Comparison of ENCODE assay signal across 8 cellular contexts in the genomic region with DNA sequence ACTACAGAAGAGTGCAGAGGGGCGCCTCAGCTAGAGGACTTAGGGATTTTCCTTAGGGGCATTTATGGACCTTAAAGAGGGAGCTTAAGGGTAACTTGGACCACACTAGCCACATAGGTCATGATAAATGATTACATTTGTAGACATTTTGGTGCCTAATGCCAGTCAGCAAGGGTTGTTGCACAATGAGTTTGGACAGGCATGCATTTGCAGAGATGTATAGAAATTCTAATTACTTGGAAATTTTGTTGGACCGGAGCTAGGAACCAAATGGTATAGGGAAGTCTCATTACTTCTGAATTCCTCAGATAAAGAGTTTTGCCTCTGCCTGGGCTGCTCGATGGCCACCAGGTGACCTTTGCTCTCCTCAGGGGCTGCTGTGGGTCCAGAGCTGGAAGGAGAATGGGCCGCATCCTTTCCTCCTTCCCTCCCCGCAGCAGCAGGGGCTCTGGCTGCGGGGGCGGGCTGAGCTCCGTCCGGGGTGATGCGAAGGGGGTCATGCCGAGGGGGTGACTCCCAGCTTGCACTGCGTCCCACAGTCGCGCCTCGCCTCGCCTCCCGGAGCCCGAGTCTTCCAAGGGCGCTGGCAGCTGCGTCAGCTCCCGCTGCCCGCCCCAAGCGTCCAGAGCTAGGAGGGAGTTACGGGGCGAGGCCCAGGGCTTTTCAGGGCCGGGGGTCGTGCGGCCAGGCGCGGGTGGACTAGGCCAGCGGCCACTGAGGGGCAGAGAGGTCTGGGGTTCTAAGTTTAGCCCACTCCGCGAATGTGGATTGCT. TPM values are rescaled to one million over a fixed set of nuclear protein-coding genes. Genes with fewer than 3 reads are reported as not detected.
DNase-seq lines count a peak whose midpoint lies in the region; ATAC-seq and TF ChIP-seq lines count a peak whose summit lies in the region.

No MANE protein-coding gene starts in this region.

- no peaks in the 10 kb centered on the region for H3K9me3 ChIP-seq in H9 (ENCODE audit: control insufficient read depth, low read depth, low read length)
- no peaks in the 10 kb centered on the region for H3K9me3 ChIP-seq in smooth muscle cell (replicated peaks; ENCODE audit: low read depth)

- H3K4ac ChIP-seq in H9 (ENCODE audit: low read depth, low read length) = no peak overlapping the region; the same call in 1 of the 2 replicates

- H3K4me1 ChIP-seq in H9 (ENCODE audit: insufficient read depth, low read length) (peaks cover 10% of the 10 kb centered on the region), smooth muscle cell (ENCODE audit: low read depth) (peaks cover 37% of the 10 kb centered on the region)

- H3K14ac ChIP-seq in H9 (ENCODE audit: insufficient read depth, low read length) = peak overlapping the region; percentile 12; the same call in 1 of the 2 replicates

- no peak overlapping the region for H3K4me3 ChIP-seq in smooth muscle cell

- H3K9me3 Mint-ChIP-seq in H9 = no peaks in the 10 kb centered on the region; a peak in 2 of 5 replicates
- no peaks in the 10 kb centered on the region for H3K9me3 Mint-ChIP-seq in activated naive CD8-positive, alpha-beta T cell treated with anti-CD3 and anti-CD28 coated beads, Interleukin-2, amount 50 U/mL, for 24 hours

- no peak overlapping the region for H3T11ph ChIP-seq in H9 (ENCODE audit: low read length)

- no peak overlapping the region for H3K23ac ChIP-seq in H9 (ENCODE audit: insufficient read length, low read depth, low read length)

- H3K23me2 ChIP-seq in H9 (ENCODE audit: insufficient read length, low read depth, low read length, poor library complexity, severe bottlenecking) = peaks cover 10% of the 10 kb centered on the region

- no peak for DNase-seq in H9
- DNase-seq in activated naive CD8-positive, alpha-beta T cell treated with anti-CD3 and anti-CD28 coated beads, Interleukin-2, amount 50 U/mL, for 24 hours = no peak
- peak; percentile 63 for DNase-seq in islet precursor cell
- no peak for DNase-seq in smooth muscle cell (lab: John Stamatoyannopoulos, UW; ENCODE audit: unreplicated experiment)
- DNase-seq in RKO (ENCODE audit: low spot score) = no peak
- DNase-seq in activated CD8-positive, alpha-beta memory T cell treated with anti-CD3 and anti-CD28 coated beads, Interleukin-2, amount 50 U/mL, for 48 hours = no peak

- peak overlapping the region in 1 of 3 experiments; percentile 47; a peak in 1 of 7 replicates for H3K27ac Mint-ChIP-seq in H9
- peak overlapping the region; percentile 42 for H3K27ac Mint-ChIP-seq in activated naive CD8-positive, alpha-beta T cell treated with anti-CD3 and anti-CD28 coated beads, Interleukin-2, amount 50 U/mL, for 24 hours

- H2AK5ac ChIP-seq in H9 (ENCODE audit: insufficient read length, low read length) = no peak overlapping the region

- H3K36me3 ChIP-seq in smooth muscle cell (ENCODE audit: low read depth) = no peaks in the 10 kb centered on the region

- no peak overlapping the region for H2BK5ac ChIP-seq in H9 (ENCODE audit: insufficient read length, low read length)

- H3K27me3 ChIP-seq in H9 (ENCODE audit: insufficient read depth, low read length) = no peaks in the 10 kb centered on the region
- no peaks in the 10 kb centered on the region for H3K27me3 ChIP-seq in smooth muscle cell (ENCODE audit: low read depth)

- no peak overlapping the region for H4K5ac ChIP-seq in H9 (ENCODE audit: insufficient read length, low read depth, low read length)

- no peaks in the 10 kb centered on the region for H3K36me3 Mint-ChIP-seq in H9 (ENCODE audit: insufficient read depth in 1 of 3, low read depth in 3 of 3)
- peaks cover 7% of the 10 kb centered on the region for H3K36me3 Mint-ChIP-seq in activated naive CD8-positive, alpha-beta T cell treated with anti-CD3 and anti-CD28 coated beads, Interleukin-2, amount 50 U/mL, for 24 hours (ENCODE audit: low read depth)

- no peak overlapping the region for H3K4me2 ChIP-seq in H9 (ENCODE audit: insufficient read depth, insufficient read length, low read length)
- peak overlapping the region; percentile 92 for H3K4me2 ChIP-seq in smooth muscle cell

- no peaks in the 10 kb centered on the region for H4K20me1 ChIP-seq in H9 (ENCODE audit: control insufficient read depth, insufficient read depth, insufficient read length)
- no peaks in the 10 kb centered on the region for H4K20me1 ChIP-seq in smooth muscle cell (ENCODE audit: low read depth)

- H2BK20ac ChIP-seq in H9 (ENCODE audit: low read depth, low read length, poor library complexity, severe bottlenecking) = no peak overlapping the region

- TF ChIP-seq CTCF in H9 (conservative IDR thresholded peaks at IDR 0.05) = no peak
- TF ChIP-seq CTCF in smooth muscle cell (IDR thresholded peaks at IDR 0.05; ENCODE audit: borderline replicate concordance, insufficient read depth, poor library complexity, severe bottlenecking) = no peak

- H3K9ac ChIP-seq in H9 (ENCODE audit: extremely low read depth, insufficient read length, low read length) (no peak overlapping the region), smooth muscle cell (ENCODE audit: low read depth) (peak overlapping the region; percentile 99)

- peak overlapping the region; percentile 32 for H3K18ac ChIP-seq in H9 (ENCODE audit: insufficient read length, low read depth, low read length)

- H3K27me3 Mint-ChIP-seq in H9 (ENCODE audit: low read depth) = no peaks in the 10 kb centered on the region; the same call in 1 of the 2 replicates
- no peaks in the 10 kb centered on the region for H3K27me3 Mint-ChIP-seq in activated naive CD8-positive, alpha-beta T cell treated with anti-CD3 and anti-CD28 coated beads, Interleukin-2, amount 50 U/mL, for 24 hours

- peaks cover 48% of the 10 kb centered on the region for H3F3A ChIP-seq in smooth muscle cell (ENCODE audit: low read depth)

- H3K4me3 Mint-ChIP-seq in H9 = peak overlapping the region in 1 of 2 experiments; percentile 27; a peak in 1 of 5 replicates
- no peak overlapping the region for H3K4me3 Mint-ChIP-seq in activated naive CD8-positive, alpha-beta T cell treated with anti-CD3 and anti-CD28 coated beads, Interleukin-2, amount 50 U/mL, for 24 hours

- H3K79me1 ChIP-seq in H9 (ENCODE audit: insufficient read depth, low read depth, low read length, poor library complexity, severe bottlenecking) = no peaks in the 10 kb centered on the region

- peak overlapping the region; percentile 6 for H2BK12ac ChIP-seq in H9 (ENCODE audit: insufficient read length, low read depth, low read length)

- peaks cover 33 to 35% of the 10 kb centered on the region in 2 experiments for H3K4me1 Mint-ChIP-seq in H9
- H3K4me1 Mint-ChIP-seq in activated naive CD8-positive, alpha-beta T cell treated with anti-CD3 and anti-CD28 coated beads, Interleukin-2, amount 50 U/mL, for 24 hours = peaks cover 38% of the 10 kb centered on the region

- H3K56ac ChIP-seq in H9 (ENCODE audit: insufficient read length, low read depth, low read length) = no peak overlapping the region

- no peak for ATAC-seq in activated naive CD8-positive, alpha-beta T cell treated with anti-CD3 and anti-CD28 coated beads, Interleukin-2, amount 50 U/mL, for 24 hours
- ATAC-seq in HG03457 (IDR thresholded peaks at IDR 0.05; ENCODE audit: unreplicated experiment) = no peak
- ATAC-seq in HG02678 (IDR thresholded peaks at IDR 0.05; ENCODE audit: unreplicated experiment) = no peak

- WGBS in H9 (ENCODE audit: extremely low coverage, insufficient read length, low lambda C conversion rate) = no CpG with 5 or more reads among the region's 33 CpGs
- 70% methylated on average over 33 of the region's 33 CpGs for WGBS in smooth muscle cell (ENCODE audit: low lambda C conversion rate)

- H2BK120ac ChIP-seq in H9 (ENCODE audit: low read depth, low read length, poor library complexity, severe bottlenecking) = no peak overlapping the region

- no peaks in the 10 kb centered on the region for H3K79me2 ChIP-seq in H9 (ENCODE audit: insufficient read depth, low read length)
- H3K79me2 ChIP-seq in smooth muscle cell (ENCODE audit: low read depth) = peaks cover 72% of the 10 kb centered on the region

- H4K91ac ChIP-seq in H9 (ENCODE audit: insufficient read length, low read depth, low read length) = no peak overlapping the region

- no peak overlapping the region for H2BK15ac ChIP-seq in H9 (ENCODE audit: low read depth, low read length)

- H2AFZ ChIP-seq in H9 (ENCODE audit: low read length) (no peak overlapping the region), smooth muscle cell (ENCODE audit: low read depth) (no peak overlapping the region)

- no peak overlapping the region for H4K8ac ChIP-seq in H9 (replicated peaks; ENCODE audit: insufficient read length, low read depth, low read length)

- H3K27ac ChIP-seq in H9 (ENCODE audit: insufficient read length, low read depth, low read length) (no peak overlapping the region), smooth muscle cell (ENCODE audit: low read depth) (peak overlapping the region; percentile 100)

RNA-seq across cellular contexts. Expression of gene MALAT1, which starts 20.2 kb away (rescaled TPM):
- total RNA-seq in H9 (2021) (1,700 and 1,934 TPM in 2 replicates), smooth muscle cell (7,019 and 7,386 TPM in 2 replicates)
- polyA plus RNA-seq in smooth muscle cell = 6,158 and 16,096 TPM in 2 replicates

RNA-seq across cellular contexts. Expression of gene SCYL1, which starts 46.3 kb away (rescaled TPM):
- total RNA-seq in H9 (2021) (54.7 and 56.0 TPM in 2 replicates), smooth muscle cell (66.6 and 90.8 TPM in 2 replicates)
- polyA plus RNA-seq in smooth muscle cell = 108 and 123 TPM in 2 replicates

RNA-seq across cellular contexts. Expression of gene NEAT1, which starts 56.0 kb away (rescaled TPM):
- total RNA-seq in H9 (2021) (11.1 and 12.7 TPM in 2 replicates), smooth muscle cell (142 and 155 TPM in 2 replicates)
- 14.9 and 84.6 TPM in 2 replicates for polyA plus RNA-seq in smooth muscle cell

Comparison
In these comparisons a context has a peak if more than half of its experiments do, and no peak if none do; other contexts are left out.
1. RNA of gene NEAT1, which starts 56.0 kb away (total RNA-seq): 142 to 155 TPM in smooth muscle cell; 11.1 to 12.7 TPM in H9; every median in the first group is over 10 times any median in the second.